In genomic region chr5:125486634-125487033, GRCh38 we compare ENCODE assay signal across 14 cellular contexts.
DNase-seq lines count a peak whose midpoint lies in the region; ATAC-seq, FAIRE-seq and TF ChIP-seq lines count a peak whose summit lies in the region.
"Had no signal": no experiment of that assay in that cellular context is flagged by ENCODE, and none has a peak within 500 bp of the region (broad histone marks: within the 10 kb centered on the region; RNA-seq: fewer than 3 reads in every experiment).

No MANE protein-coding gene starts in this region.

- H3K27ac ChIP-seq in Panc1 (ENCODE audit: low read length): peak overlapping the region; percentile 100
- peak overlapping the region; percentile 93 for H3K27ac ChIP-seq in mesodermal cell (ENCODE audit: low read depth, low read length, severe bottlenecking)
- peak overlapping the region in 2 of 5 donors; percentile 90 to 91 for H3K27ac ChIP-seq in stomach
- H3K27ac ChIP-seq: neutrophil had no signal

- peak; percentile 86 for FAIRE-seq in endometrium (lab: Jason Lieb, UNC)

- intact Hi-C loops in Panc1 (cut with micrococcal nuclease; ENCODE audit: unreplicated experiment) (loop anchor here (10.0 kb wide), 2 partner anchors 348 to 742 kb away; partner anchors contain the start of gene ZNF608), posterior cingulate gyrus (cut with DNase I) (loop anchor here (5.0 kb wide), 1 partner anchor 74 kb away; no protein-coding TSS in a partner anchor), stomach (cut with DNase I; ENCODE audit: low total_unique reads) (no loop called here), natural killer cell (cut with micrococcal nuclease) (no loop called here)

- ATAC-seq in Panc1 (no peak), GM21526 (IDR thresholded peaks at IDR 0.05; ENCODE audit: low FRiP score, unreplicated experiment) (no peak), natural killer cell (no peak)

- TF ChIP-seq CTCF in AG04449 (IDR thresholded peaks at IDR 0.05; ENCODE audit: insufficient read depth, low read length, missing control alignments): no peak
- no peak for TF ChIP-seq CTCF in Panc1 (IDR thresholded peaks at IDR 0.05)
- no peak for TF ChIP-seq CTCF in stomach (IDR thresholded peaks at IDR 0.05)
- TF ChIP-seq CTCF in natural killer cell (IDR thresholded peaks at IDR 0.05): no peak

- no CpG with 5 or more reads among the region's 2 CpGs for WGBS in mesodermal cell (ENCODE audit: insufficient coverage in 2 of 2), 2 experiments
- 83 to 94% (median 89%) methylated on average over 2 of the region's 2 CpGs for WGBS in stomach, 5 donors

- POLR2A ChIA-PET in AG04449 (lab: Yijun Ruan, JAX): no interaction called here
- POLR2A ChIA-PET in Panc1 (lab: Charles Lee): no interaction called here

- peaks cover 39% of the 10 kb centered on the region for H3K4me1 ChIP-seq in Panc1 (ENCODE audit: control insufficient read depth, insufficient read depth, low read length)
- peaks cover 23% of the 10 kb centered on the region for H3K4me1 ChIP-seq in mesodermal cell (ENCODE audit: control insufficient read depth, insufficient read depth, low read length, poor library complexity, severe bottlenecking)
- H3K4me1 ChIP-seq in stomach: peaks cover 12 to 39% (median 23%) of the 10 kb centered on the region in 4 donors

- in situ Hi-C loops in Panc1 (cut with HindIII; ENCODE audit: low pct_unique_long_range_greater_than_20kb, low sequenced_read_pairs): no loop called here

- no peak for TF ChIP-seq EP300 in stomach (IDR thresholded peaks at IDR 0.05)

- peak; percentile 26 for DNase-seq in AG04449 (ENCODE audit: low read depth, low spot score)
- no peak for DNase-seq in Panc1 (ENCODE audit: low read depth, low spot score)
- DNase-seq in posterior cingulate gyrus: no peak
- no peak for DNase-seq in stomach
- no peak for DNase-seq in natural killer cell
- DNase-seq: activated naive CD4-positive, alpha-beta T cell treated with anti-CD3 and anti-CD28 coated beads, Interleukin-2, amount 50 U/mL, for 16 hours; AML-193; effector memory CD4-positive, alpha-beta T cell; NCI-H1436 treated with DMSO at 0.1 percent for 48 hours had no signal

- CTCF ChIA-PET in AG04449 (lab: Yijun Ruan, JAX) (no interaction called here), Panc1 (lab: Charles Lee) (no interaction called here)

- H3K4me3 ChIP-seq in AG04449 (ENCODE audit: low read depth, low read length) (no peak overlapping the region), Panc1 (ENCODE audit: low read depth in 2 of 2, low read length in 2 of 2) (no peak overlapping the region), mesodermal cell (ENCODE audit: extremely low read depth, insufficient read depth, low read length, poor library complexity, severe bottlenecking) (no peak overlapping the region), stomach (no peak overlapping the region)

- no peaks in the 10 kb centered on the region; the same call in 1 of the 2 replicates for H3K36me3 ChIP-seq in Panc1 (ENCODE audit: control insufficient read depth, insufficient read depth, low read length)
- no peaks in the 10 kb centered on the region for H3K36me3 ChIP-seq in mesodermal cell (ENCODE audit: control insufficient read depth, insufficient read depth, low read length)
- no peaks in the 10 kb centered on the region for H3K36me3 ChIP-seq in stomach
- H3K36me3 ChIP-seq: neutrophil had no signal

- H3K4me1 Mint-ChIP-seq in natural killer cell: no peaks in the 10 kb centered on the region

- no peaks in the 10 kb centered on the region for H3K27me3 Mint-ChIP-seq in natural killer cell (ENCODE audit: low read depth in 2 of 2)
- H3K27me3 Mint-ChIP-seq: stimulated activated naive CD8-positive, alpha-beta T cell treated with anti-CD3 and anti-CD28 coated beads, Interleukin-15, Interleukin-2, amounts not matched to agents 100 ng/mL and 50 ng/mL, for 24 hours had no signal

- no TSS peak for BruUV-seq in Panc1 (replicated peaks; lab: Mats Ljungman, UMichigan)

- H3K36me3 Mint-ChIP-seq in natural killer cell: peaks cover 5% of the 10 kb centered on the region

- TF ChIP-seq POLR2A in stomach (IDR thresholded peaks at IDR 0.05): no peak

- H3K27me3 ChIP-seq in Panc1 (ENCODE audit: control insufficient read depth, insufficient read depth, low read length): no peaks in the 10 kb centered on the region
- no peaks in the 10 kb centered on the region for H3K27me3 ChIP-seq in stomach
- H3K27me3 ChIP-seq: neutrophil had no signal

- no peak overlapping the region for H3K4me3 Mint-ChIP-seq in natural killer cell
- H3K4me3 Mint-ChIP-seq: stimulated activated naive CD8-positive, alpha-beta T cell treated with anti-CD3 and anti-CD28 coated beads, Interleukin-15, Interleukin-2, amounts not matched to agents 100 ng/mL and 50 ng/mL, for 24 hours had no signal

- H3K9me3 ChIP-seq in Panc1 (ENCODE audit: control insufficient read depth, insufficient read depth, low read depth, low read length) (peaks cover 8% of the 10 kb centered on the region; the same call in 1 of the 2 replicates), mesodermal cell (ENCODE audit: control insufficient read depth, low read length) (no peaks in the 10 kb centered on the region), stomach (no peaks in the 10 kb centered on the region)
- H3K9me3 ChIP-seq: neutrophil had no signal

- H3K9me3 Mint-ChIP-seq in natural killer cell: no peaks in the 10 kb centered on the region
- H3K9me3 Mint-ChIP-seq: stimulated activated naive CD8-positive, alpha-beta T cell treated with anti-CD3 and anti-CD28 coated beads, Interleukin-15, Interleukin-2, amounts not matched to agents 100 ng/mL and 50 ng/mL, for 24 hours had no signal

- H3K27ac Mint-ChIP-seq in natural killer cell: no peak overlapping the region
- H3K27ac Mint-ChIP-seq: stimulated activated naive CD8-positive, alpha-beta T cell treated with anti-CD3 and anti-CD28 coated beads, Interleukin-15, Interleukin-2, amounts not matched to agents 100 ng/mL and 50 ng/mL, for 24 hours had no signal

Comparison
In these comparisons a context has a peak if more than half of its experiments do, and no peak if none do; other contexts are left out.
1. intact Hi-C loops: an anchor here in Panc1 (10.0 kb wide) and posterior cingulate gyrus (5.0 kb wide); none called in stomach and natural killer cell.